ENCODE assay signal across 27 cellular contexts in genomic region chr9:99114049-99114440, GRCh38. TPM values are rescaled to one million over a fixed set of nuclear protein-coding genes. Genes with fewer than 3 reads are reported as not detected.
DNase-seq lines count a peak whose midpoint lies in the region; ATAC-seq and TF ChIP-seq lines count a peak whose summit lies in the region.
"Had no signal": no experiment of that assay in that cellular context is flagged by ENCODE, and none has a peak within 500 bp of the region (broad histone marks: within the 10 kb centered on the region; RNA-seq: fewer than 3 reads in every experiment).

No MANE protein-coding gene starts in this region.

- no peaks in the 10 kb centered on the region for H3K36me3 ChIP-seq in prostate gland
- H3K36me3 ChIP-seq: colonic mucosa, MG63 had no signal

- WGBS in prostate gland: 70% methylated on average over 3 of the region's 3 CpGs

- H3K4me1 ChIP-seq in prostate gland (replicated peaks): no peaks in the 10 kb centered on the region
- H3K4me1 ChIP-seq: colonic mucosa had no signal

- no peak overlapping the region for H3K27ac Mint-ChIP-seq in activated naive CD8-positive, alpha-beta T cell treated with anti-CD3 and anti-CD28 coated beads, Interleukin-2, amount 10 ng/mL, durations not matched to agents 7 days and 5 days
- H3K27ac Mint-ChIP-seq in activated naive CD8-positive, alpha-beta T cell treated with anti-CD3 and anti-CD28 coated beads for 36 hours: no peak overlapping the region
- H3K27ac Mint-ChIP-seq in activated T-helper 17 cell treated with anti-CD3 and anti-CD28 coated beads, Interleukin-2, amount 50 U/mL, for 72 hours: peak overlapping the region; percentile 34
- peak overlapping the region; percentile 35 for H3K27ac Mint-ChIP-seq in memory B cell
- H3K27ac Mint-ChIP-seq: activated naive CD4-positive, alpha-beta T cell treated with anti-CD3 and anti-CD28 coated beads, Interleukin-2, amount 50 U/mL, for 72 hours; brain; nephron progenitor cell; WTC11 had no signal

- H3K36me3 Mint-ChIP-seq in activated naive CD8-positive, alpha-beta T cell treated with anti-CD3 and anti-CD28 coated beads, Interleukin-2, amount 10 ng/mL, durations not matched to agents 7 days and 5 days: peaks cover 41% of the 10 kb centered on the region
- H3K36me3 Mint-ChIP-seq in activated naive CD8-positive, alpha-beta T cell treated with anti-CD3 and anti-CD28 coated beads for 36 hours: peaks cover 27% of the 10 kb centered on the region
- peaks cover 7% of the 10 kb centered on the region for H3K36me3 Mint-ChIP-seq in activated T-helper 17 cell treated with anti-CD3 and anti-CD28 coated beads, Interleukin-2, amount 50 U/mL, for 72 hours (ENCODE audit: low read depth)
- peaks cover 4% of the 10 kb centered on the region for H3K36me3 Mint-ChIP-seq in memory B cell

- intact Hi-C loops in prostate gland (cut with DNase I): no loop called here

- no peak for DNase-seq in activated naive CD8-positive, alpha-beta T cell treated with anti-CD3 and anti-CD28 coated beads, Interleukin-2, amount 10 ng/mL, durations not matched to agents 7 days and 5 days
- DNase-seq in activated naive CD8-positive, alpha-beta T cell treated with anti-CD3 and anti-CD28 coated beads for 36 hours: no peak
- no peak for DNase-seq in memory B cell (ENCODE audit: low spot score in 2 of 2)
- no peak for DNase-seq in NCI-H82 treated with DMSO at 0.1 percent for 48 hours (lab: John Stamatoyannopoulos, UW; ENCODE audit: unreplicated experiment)
- no peak for DNase-seq in prostate gland (ENCODE audit: low spot score)
- DNase-seq: activated CD8-positive, alpha-beta T cell treated with anti-CD3 and anti-CD28 coated beads for 36 hours; activated T-cell treated with anti-CD3 and anti-CD28 coated beads for 4 hours; colonic mucosa; GDM1; H7; left colon; MG63; NCI-H1436; NCI-H510A treated with DMSO at 0.1 percent for 48 hours; nephron progenitor cell; RPMI8226; stimulated activated CD4-positive, alpha-beta T cell treated with anti-CD3 and anti-CD28 coated beads, Interleukin-1b, Interleukin-23, amount 100 ng/mL, for 48 hours; T1000 had no signal

- H3K9me3 Mint-ChIP-seq in activated naive CD8-positive, alpha-beta T cell treated with anti-CD3 and anti-CD28 coated beads, Interleukin-2, amount 10 ng/mL, durations not matched to agents 7 days and 5 days: no peaks in the 10 kb centered on the region
- peaks cover 3% of the 10 kb centered on the region for H3K9me3 Mint-ChIP-seq in activated naive CD8-positive, alpha-beta T cell treated with anti-CD3 and anti-CD28 coated beads for 36 hours
- no peaks in the 10 kb centered on the region for H3K9me3 Mint-ChIP-seq in activated T-helper 17 cell treated with anti-CD3 and anti-CD28 coated beads, Interleukin-2, amount 50 U/mL, for 72 hours
- no peaks in the 10 kb centered on the region for H3K9me3 Mint-ChIP-seq in memory B cell
- H3K9me3 Mint-ChIP-seq: activated CD8-positive, alpha-beta T cell treated with anti-CD3 and anti-CD28 coated beads for 36 hours; nephron progenitor cell had no signal

- H3K27me3 ChIP-seq in prostate gland (replicated peaks; ENCODE audit: insufficient read depth): no peaks in the 10 kb centered on the region
- H3K27me3 ChIP-seq: colonic mucosa, MG63 had no signal

- peaks cover 70% of the 10 kb centered on the region for H3K4me1 Mint-ChIP-seq in activated naive CD8-positive, alpha-beta T cell treated with anti-CD3 and anti-CD28 coated beads, Interleukin-2, amount 10 ng/mL, durations not matched to agents 7 days and 5 days
- H3K4me1 Mint-ChIP-seq in activated naive CD8-positive, alpha-beta T cell treated with anti-CD3 and anti-CD28 coated beads for 36 hours: peaks cover 77% of the 10 kb centered on the region
- H3K4me1 Mint-ChIP-seq in activated T-helper 17 cell treated with anti-CD3 and anti-CD28 coated beads, Interleukin-2, amount 50 U/mL, for 72 hours: peaks cover 54% of the 10 kb centered on the region
- H3K4me1 Mint-ChIP-seq in memory B cell: peaks cover 42% of the 10 kb centered on the region

- peak overlapping the region; percentile 14 for H3K4me3 Mint-ChIP-seq in activated naive CD8-positive, alpha-beta T cell treated with anti-CD3 and anti-CD28 coated beads, Interleukin-2, amount 10 ng/mL, durations not matched to agents 7 days and 5 days
- H3K4me3 Mint-ChIP-seq in activated naive CD8-positive, alpha-beta T cell treated with anti-CD3 and anti-CD28 coated beads for 36 hours: no peak overlapping the region
- H3K4me3 Mint-ChIP-seq in activated T-helper 17 cell treated with anti-CD3 and anti-CD28 coated beads, Interleukin-2, amount 50 U/mL, for 72 hours: peak overlapping the region; percentile 73
- no peak overlapping the region for H3K4me3 Mint-ChIP-seq in memory B cell
- H3K4me3 Mint-ChIP-seq: brain, nephron progenitor cell, WTC11 had no signal

- POLR2A ChIA-PET in activated naive CD8-positive, alpha-beta T cell treated with anti-CD3 and anti-CD28 coated beads, Interleukin-2, amount 10 ng/mL, durations not matched to agents 7 days and 5 days (lab: Charles Lee): interaction anchor here (1.2 to 2.2 kb wide), 6 partner anchors 10 to 113 kb away, joined by 3 to 15 read pairs (median 4); partner anchors contain the start of gene TGFBR1

- no peak overlapping the region for H3K27ac ChIP-seq in prostate gland
- H3K27ac ChIP-seq: C4-2B, colonic mucosa, SK-N-MC had no signal

- no peaks in the 10 kb centered on the region for H3K27me3 Mint-ChIP-seq in activated naive CD8-positive, alpha-beta T cell treated with anti-CD3 and anti-CD28 coated beads, Interleukin-2, amount 10 ng/mL, durations not matched to agents 7 days and 5 days
- H3K27me3 Mint-ChIP-seq in activated naive CD8-positive, alpha-beta T cell treated with anti-CD3 and anti-CD28 coated beads for 36 hours: no peaks in the 10 kb centered on the region
- no peaks in the 10 kb centered on the region for H3K27me3 Mint-ChIP-seq in activated T-helper 17 cell treated with anti-CD3 and anti-CD28 coated beads, Interleukin-2, amount 50 U/mL, for 72 hours
- no peaks in the 10 kb centered on the region for H3K27me3 Mint-ChIP-seq in memory B cell
- H3K27me3 Mint-ChIP-seq: activated CD8-positive, alpha-beta T cell treated with anti-CD3 and anti-CD28 coated beads for 36 hours; brain had no signal

- TF ChIP-seq POLR2A in GM18505 (IDR thresholded peaks at IDR 0.05; ENCODE audit: borderline replicate concordance, extremely low read depth, insufficient read depth, insufficient read length): no peak
- TF ChIP-seq POLR2A in prostate gland (IDR thresholded peaks at IDR 0.05): no peak

- H3K9me3 ChIP-seq in prostate gland: no peaks in the 10 kb centered on the region
- H3K9me3 ChIP-seq: colonic mucosa, MG63 had no signal

- TF ChIP-seq CTCF in prostate gland (IDR thresholded peaks at IDR 0.05): no peak

- no peak overlapping the region for H3K4me3 ChIP-seq in prostate gland
- H3K4me3 ChIP-seq: colonic mucosa, MG63, SK-N-MC had no signal

- no peak for ATAC-seq in activated naive CD8-positive, alpha-beta T cell treated with anti-CD3 and anti-CD28 coated beads, Interleukin-2, amount 10 ng/mL, durations not matched to agents 7 days and 5 days (ENCODE audit: low read depth)
- no peak for ATAC-seq in activated T-helper 17 cell treated with anti-CD3 and anti-CD28 coated beads, Interleukin-2, amount 50 U/mL, for 72 hours (replicated peaks)
- ATAC-seq in memory B cell (ENCODE audit: low read depth) (no peak), GM18505 (IDR thresholded peaks at IDR 0.05; ENCODE audit: unreplicated experiment) (no peak), HG02970 (IDR thresholded peaks at IDR 0.05; ENCODE audit: low FRiP score, unreplicated experiment) (no peak)
- ATAC-seq: activated CD8-positive, alpha-beta T cell treated with anti-CD3 and anti-CD28 coated beads for 36 hours; activated naive CD4-positive, alpha-beta T cell treated with anti-CD3 and anti-CD28 coated beads, Interleukin-2, amount 50 U/mL, for 72 hours; HepG2; left colon; WTC11 had no signal

RNA-seq across cellular contexts. Expression of gene TGFBR1, which starts 9.1 kb away (rescaled TPM):
- 10 to 100 TPM; 82.7 to 83.5 TPM for total RNA-seq in activated naive CD8-positive, alpha-beta T cell treated with anti-CD3 and anti-CD28 coated beads, Interleukin-2, amount 10 ng/mL, durations not matched to agents 7 days and 5 days
- total RNA-seq in activated naive CD8-positive, alpha-beta T cell treated with anti-CD3 and anti-CD28 coated beads for 36 hours: 10 to 100 TPM; 30.4 to 32.1 TPM
- total RNA-seq in activated T-helper 17 cell treated with anti-CD3 and anti-CD28 coated beads, Interleukin-2, amount 50 U/mL, for 72 hours: 10 to 100 TPM; 56.0 to 56.3 TPM
- total RNA-seq in prostate gland: 10 to 100 TPM; 22.2 to 25.5 TPM

Comparison
In these comparisons a context has a peak if more than half of its experiments do, and no peak if none do; other contexts are left out.
1. H3K4me3 Mint-ChIP-seq: peak in activated naive CD8-positive, alpha-beta T cell treated with anti-CD3 and anti-CD28 coated beads, Interleukin-2, amount 10 ng/mL, durations not matched to agents 7 days and 5 days (single experiment) and activated T-helper 17 cell treated with anti-CD3 and anti-CD28 coated beads, Interleukin-2, amount 50 U/mL, for 72 hours (single experiment); none in activated naive CD8-positive, alpha-beta T cell treated with anti-CD3 and anti-CD28 coated beads for 36 hours (single experiment) and memory B cell (single experiment).
2. H3K27ac Mint-ChIP-seq: peak in activated T-helper 17 cell treated with anti-CD3 and anti-CD28 coated beads, Interleukin-2, amount 50 U/mL, for 72 hours (single experiment) and memory B cell (single experiment); none in activated naive CD8-positive, alpha-beta T cell treated with anti-CD3 and anti-CD28 coated beads, Interleukin-2, amount 10 ng/mL, durations not matched to agents 7 days and 5 days (single experiment) and activated naive CD8-positive, alpha-beta T cell treated with anti-CD3 and anti-CD28 coated beads for 36 hours (single experiment).